Comparison of ENCODE assay signal across 15 cellular contexts in the genomic region with DNA sequence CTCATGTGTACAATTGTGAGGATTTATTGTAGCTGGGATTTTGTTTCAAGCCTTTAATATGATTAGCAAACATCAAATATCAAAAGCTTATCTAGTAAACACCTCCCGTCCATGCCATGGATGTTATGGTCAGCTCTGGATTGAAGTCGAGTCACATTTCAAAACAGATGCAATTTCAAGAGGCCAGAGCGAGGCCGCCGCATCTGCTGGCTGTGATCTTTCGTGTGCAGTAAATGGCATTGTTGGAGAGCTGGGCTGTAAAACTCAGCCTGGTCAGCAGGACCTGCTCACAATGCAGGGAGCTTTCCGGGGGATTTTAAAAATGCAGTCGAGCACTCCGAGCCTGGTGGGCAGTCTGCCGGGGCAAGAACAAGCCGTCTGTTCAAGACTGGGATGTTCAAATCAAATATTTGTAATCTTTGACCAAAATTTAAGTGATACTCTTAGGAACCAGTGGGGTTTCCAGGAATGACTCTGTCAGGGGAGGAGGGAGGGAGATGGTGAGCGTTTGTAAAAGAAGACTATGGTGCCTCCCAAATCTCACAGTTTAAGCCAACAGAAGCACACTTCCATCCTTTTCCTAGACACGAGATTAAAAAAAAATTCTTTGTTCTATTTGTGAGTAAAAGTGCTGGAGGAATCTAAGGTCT.
"Had no signal": no experiment of that assay in that cellular context is flagged by ENCODE, and none has a peak within 500 bp of the region (broad histone marks: within the 10 kb centered on the region; RNA-seq: fewer than 3 reads in every experiment).

No MANE protein-coding gene starts in this region.

- ATAC-seq: activated CD4-positive, CD25-positive, alpha-beta regulatory T cell treated with anti-CD3 and anti-CD28 coated beads, Interleukin-2, amount 50 U/mL, for 24 hours; body of pancreas; stimulated activated naive CD8-positive, alpha-beta T cell treated with anti-CD3 and anti-CD28 coated beads, Interleukin-15, amount 100 ng/mL, for 72 hours had no signal

- H3K4me3 ChIP-seq: body of pancreas, left ventricle myocardium inferior, prostate gland, sigmoid colon, thyroid gland, vagina had no signal

- H3K4me1 ChIP-seq: body of pancreas, left ventricle myocardium inferior, prostate gland, sigmoid colon, thyroid gland, vagina had no signal

- H3K9me3 ChIP-seq: body of pancreas, left ventricle myocardium inferior, prostate gland, sigmoid colon, thyroid gland, vagina had no signal

- H3K36me3 ChIP-seq: left ventricle myocardium inferior, prostate gland, sigmoid colon, thyroid gland, vagina had no signal

- DNase-seq: activated T-cell treated with anti-CD3 and anti-CD28 coated beads, Interleukin-2, amount 50 U/mL, for 1 hour; body of pancreas; erythroblast; left ventricle myocardium inferior; mesenchymal stem cell; occipital lobe; sigmoid colon; stimulated activated CD4-positive, alpha-beta T cell treated with anti-CD3 and anti-CD28 coated beads, Interleukin-4, amount 100 ng/mL, for 1 hour; stimulated activated CD8-positive, alpha-beta memory T cell treated with anti-CD3 and anti-CD28 coated beads, Interleukin-4, amount 100 ng/mL, for 48 hours; stimulated activated naive CD8-positive, alpha-beta T cell treated with anti-CD3 and anti-CD28 coated beads, Interleukin-15, amount 100 ng/mL, for 72 hours; SW 1271; thyroid gland had no signal

- H3K27ac ChIP-seq: body of pancreas, left ventricle myocardium inferior, prostate gland, sigmoid colon, thyroid gland, vagina had no signal

- H3K27me3 ChIP-seq: body of pancreas, thyroid gland, vagina had no signal
